Comparison of ENCODE assay signal across 20 cellular contexts in genomic region chr2:8997108-8997507, GRCh38. TPM values are rescaled to one million over a fixed set of nuclear protein-coding genes. Genes with fewer than 3 reads are reported as not detected.
DNase-seq lines count a peak whose midpoint lies in the region; TF ChIP-seq lines count a peak whose summit lies in the region.
"Had no signal": no experiment of that assay in that cellular context is flagged by ENCODE, and none has a peak within 500 bp of the region (broad histone marks: within the 10 kb centered on the region; RNA-seq: fewer than 3 reads in every experiment).

No MANE protein-coding gene starts in this region.

- no peak for TF ChIP-seq POLR2A in breast epithelium (IDR thresholded peaks at IDR 0.05)

- H3K4me3 Mint-ChIP-seq in MCF 10A (ENCODE audit: unreplicated experiment) = no peak overlapping the region
- no peak overlapping the region for H3K4me3 Mint-ChIP-seq in activated naive CD8-positive, alpha-beta T cell treated with anti-CD3 and anti-CD28 coated beads for 36 hours
- H3K4me3 Mint-ChIP-seq: CD4-positive, alpha-beta memory T cell; GM23338; HFFc6 had no signal

- CTCF ChIA-PET in MCF 10A (lab: Yijun Ruan, JAX) = interaction anchor here (0.8 kb wide), 1 partner anchor 140 kb away, joined by 3 read pairs; no protein-coding TSS in a partner anchor

- POLR2A ChIA-PET in MCF 10A (lab: Yijun Ruan, JAX) = no interaction called here

- intact Hi-C loops in MCF 10A (cut with micrococcal nuclease) (no loop called here), breast epithelium (cut with DNase I; ENCODE audit: low total_unique reads) (no loop called here), colonic mucosa (cut with DNase I) (loop anchor here (10.0 kb wide), 1 partner anchor 112 kb away; no protein-coding TSS in a partner anchor)

- DNase-seq in MCF 10A (ENCODE audit: unreplicated experiment) (no peak), breast epithelium (ENCODE audit: low spot score in 2 of 2) (no peak), colonic mucosa (peak; percentile 61), superior temporal gyrus (ENCODE audit: extremely low spot score) (no peak), coronary artery (ENCODE audit: low spot score) (no peak), AG08395 (ENCODE audit: low spot score) (no peak)
- DNase-seq in activated naive CD8-positive, alpha-beta T cell treated with anti-CD3 and anti-CD28 coated beads for 36 hours = no peak
- DNase-seq: BE2C; Calu3; CD4-positive, alpha-beta memory T cell; COR-L47; DMS53; DMS79 treated with DMSO at 0.1 percent for 48 hours; GF-D8; HFFc6 had no signal

- H3K36me3 ChIP-seq in breast epithelium (no peaks in the 10 kb centered on the region), colonic mucosa (no peaks in the 10 kb centered on the region), neutrophil (no peaks in the 10 kb centered on the region)
- H3K36me3 ChIP-seq: BE2C; BLaER1 treated with 17β-estradiol and CSF1 and Interleukin-3, amounts not matched to agents 10 nM and 100 nM; HAP-1 had no signal

- H3K36me3 Mint-ChIP-seq in MCF 10A (ENCODE audit: insufficient read depth, unreplicated experiment) = no peaks in the 10 kb centered on the region
- no peaks in the 10 kb centered on the region for H3K36me3 Mint-ChIP-seq in activated naive CD8-positive, alpha-beta T cell treated with anti-CD3 and anti-CD28 coated beads for 36 hours
- H3K36me3 Mint-ChIP-seq: CD4-positive, alpha-beta memory T cell had no signal

- no peaks in the 10 kb centered on the region for H3K27me3 Mint-ChIP-seq in MCF 10A (ENCODE audit: insufficient read depth, unreplicated experiment)
- peaks cover 1% of the 10 kb centered on the region for H3K27me3 Mint-ChIP-seq in activated naive CD8-positive, alpha-beta T cell treated with anti-CD3 and anti-CD28 coated beads for 36 hours

- H3K9me3 ChIP-seq in breast epithelium = no peaks in the 10 kb centered on the region
- H3K9me3 ChIP-seq in colonic mucosa = no peaks in the 10 kb centered on the region
- no peaks in the 10 kb centered on the region for H3K9me3 ChIP-seq in neutrophil
- H3K9me3 ChIP-seq: BE2C, HAP-1 had no signal

- H3K27me3 ChIP-seq in breast epithelium = no peaks in the 10 kb centered on the region
- H3K27me3 ChIP-seq in colonic mucosa = no peaks in the 10 kb centered on the region
- no peaks in the 10 kb centered on the region for H3K27me3 ChIP-seq in neutrophil
- H3K27me3 ChIP-seq: BE2C; BLaER1 treated with 17β-estradiol and CSF1 and Interleukin-3, amounts not matched to agents 10 nM and 100 nM had no signal

- H3K9me3 Mint-ChIP-seq in MCF 10A (ENCODE audit: unreplicated experiment) = no peaks in the 10 kb centered on the region
- H3K9me3 Mint-ChIP-seq in activated naive CD8-positive, alpha-beta T cell treated with anti-CD3 and anti-CD28 coated beads for 36 hours = no peaks in the 10 kb centered on the region
- H3K9me3 Mint-ChIP-seq: CD4-positive, alpha-beta memory T cell; GM23338; HFFc6 had no signal

- TF ChIP-seq CTCF in MCF 10A (IDR thresholded peaks at IDR 0.05; ENCODE audit: unreplicated experiment) (no peak), breast epithelium (IDR thresholded peaks at IDR 0.05) (no peak), colonic mucosa (IDR thresholded peaks at IDR 0.05) (no peak), neutrophil (IDR thresholded peaks at IDR 0.05) (no peak), coronary artery (IDR thresholded peaks at IDR 0.05) (no peak)

- H3K4me1 ChIP-seq in breast epithelium (no peaks in the 10 kb centered on the region), colonic mucosa (no peaks in the 10 kb centered on the region), neutrophil (ENCODE audit: control insufficient read depth in 1 of 2, insufficient read depth in 1 of 2, low read depth in 1 of 2, low read length in 1 of 2) (peaks cover 90 to 93% of the 10 kb centered on the region in 2 experiments)

- BruUV-seq in MCF 10A (replicated peaks; lab: Mats Ljungman, UMichigan) = no TSS peak

- H3K4me1 Mint-ChIP-seq in MCF 10A (ENCODE audit: insufficient read depth, unreplicated experiment) = peaks cover 66% of the 10 kb centered on the region
- no peaks in the 10 kb centered on the region for H3K4me1 Mint-ChIP-seq in activated naive CD8-positive, alpha-beta T cell treated with anti-CD3 and anti-CD28 coated beads for 36 hours

- no peak overlapping the region for H3K4me3 ChIP-seq in breast epithelium
- H3K4me3 ChIP-seq in colonic mucosa = no peak overlapping the region
- H3K4me3 ChIP-seq in neutrophil (ENCODE audit: low read depth in 1 of 2, low read length in 1 of 2) = peak overlapping the region in 1 of 2 experiments; percentile 40
- no peak overlapping the region for H3K4me3 ChIP-seq in coronary artery
- H3K4me3 ChIP-seq: BLaER1 treated with 17β-estradiol and CSF1 and Interleukin-3, amounts not matched to agents 10 nM and 100 nM; GM23338; HAP-1 had no signal

- H3K27ac Mint-ChIP-seq in MCF 10A (ENCODE audit: low read depth, unreplicated experiment) = peak overlapping the region; percentile 42
- H3K27ac Mint-ChIP-seq in activated naive CD8-positive, alpha-beta T cell treated with anti-CD3 and anti-CD28 coated beads for 36 hours = no peak overlapping the region
- H3K27ac Mint-ChIP-seq: CD4-positive, alpha-beta memory T cell; GM23338; HFFc6 had no signal

- H3K27ac ChIP-seq in breast epithelium (peak overlapping the region in 1 of 2 donors; percentile 7), colonic mucosa (no peak overlapping the region), neutrophil (peak overlapping the region; percentile 84), coronary artery (no peak overlapping the region)
- H3K27ac ChIP-seq: 22Rv1; BLaER1 treated with 17β-estradiol and CSF1 and Interleukin-3, amounts not matched to agents 10 nM and 100 nM had no signal

- peak overlapping the region in 1 of 2 donors; percentile 41 for H3K9ac ChIP-seq in colonic mucosa (ENCODE audit: low read depth in 2 of 2, low read length in 2 of 2)
- H3K9ac ChIP-seq: BLaER1 treated with 17β-estradiol and CSF1 and Interleukin-3, amounts not matched to agents 10 nM and 100 nM had no signal

RNA-seq across cellular contexts. Expression of gene MBOAT2, which starts 6.4 kb away (rescaled TPM):
- 30.1 and 34.7 TPM in 2 replicates for total RNA-seq in MCF 10A (2022)
- 10 to 100 TPM in 2 of 3 donors, 1 to 10 TPM in 1; 6.4 to 41.0 (median 23.6) TPM for total RNA-seq in breast epithelium
- 10 to 100 TPM; 34.3 to 51.1 TPM for total RNA-seq in colonic mucosa
- 1 to 10 TPM; 2.0 to 2.1 TPM for total RNA-seq in activated naive CD8-positive, alpha-beta T cell treated with anti-CD3 and anti-CD28 coated beads for 36 hours
